Comparison of ENCODE assay signal across 30 cellular contexts in genomic region chr1:167152192-167152876, GRCh38. TPM values are rescaled to one million over a fixed set of nuclear protein-coding genes. Genes with fewer than 3 reads are reported as not detected.
A peak's percentile ranks its signal among the peaks of the same experiment; 100 is the strongest.
DNase-seq lines count a peak whose midpoint lies in the region; ATAC-seq and TF ChIP-seq lines count a peak whose summit lies in the region.
"Had no signal": no experiment of that assay in that cellular context is flagged by ENCODE, and none has a peak within 500 bp of the region (broad histone marks: within the 10 kb centered on the region; RNA-seq: fewer than 3 reads in every experiment).

No MANE protein-coding gene starts in this region.

- no peaks in the 10 kb centered on the region for H3K36me3 Mint-ChIP-seq in MCF 10A (ENCODE audit: insufficient read depth, unreplicated experiment)
- H3K36me3 Mint-ChIP-seq in Caco-2 (ENCODE audit: insufficient read depth, unreplicated experiment) = no peaks in the 10 kb centered on the region

- H3K27me3 ChIP-seq in breast epithelium (no peaks in the 10 kb centered on the region), RWPE2 (ENCODE audit: insufficient read depth, poor library complexity, severe bottlenecking) (no peaks in the 10 kb centered on the region), smooth muscle cell (ENCODE audit: low read depth) (no peaks in the 10 kb centered on the region), Caco-2 (replicated peaks; ENCODE audit: control insufficient read depth, insufficient read depth, low read length) (no peaks in the 10 kb centered on the region)
- H3K27me3 ChIP-seq: BE2C, cardiac muscle cell, suprapubic skin, uterus had no signal

- H3K27me3 Mint-ChIP-seq in MCF 10A (ENCODE audit: insufficient read depth, unreplicated experiment) (no peaks in the 10 kb centered on the region), Caco-2 (ENCODE audit: insufficient read depth, unreplicated experiment) (no peaks in the 10 kb centered on the region)
- H3K27me3 Mint-ChIP-seq: progenitor cell of endocrine pancreas had no signal

- no TSS peak for BruUV-seq in MCF 10A (replicated peaks; lab: Mats Ljungman, UMichigan)
- no TSS peak for BruUV-seq in Caco-2 (replicated peaks; lab: Mats Ljungman, UMichigan)

- CTCF ChIA-PET in MCF 10A (lab: Yijun Ruan, JAX) (interaction anchor here (0.6 to 1.5 kb wide), 5 partner anchors 11 to 674 kb away, joined by 3 to 7 read pairs (median 3); no protein-coding TSS in a partner anchor), Caco-2 (lab: Charles Lee) (interaction anchor here (0.7 kb wide), 1 partner anchor 286 kb away, joined by 3 read pairs; no protein-coding TSS in a partner anchor)

- peak overlapping the region; percentile 30 for H2AFZ ChIP-seq in smooth muscle cell (ENCODE audit: low read depth)

- no peak overlapping the region for H3K4me2 ChIP-seq in smooth muscle cell

- DNase-seq in breast epithelium (ENCODE audit: low spot score in 2 of 2) (no peak), MCF 10A (ENCODE audit: unreplicated experiment) (no peak), RWPE2 (ENCODE audit: low spot score) (no peak), epithelial cell of prostate (ENCODE audit: low read depth, low spot score) (no peak), smooth muscle cell (lab: John Stamatoyannopoulos, UW; ENCODE audit: unreplicated experiment) (no peak), GDM1 (lab: John Stamatoyannopoulos, UW) (no peak), Caco-2 (no peak)
- DNase-seq: activated CD4-positive, alpha-beta memory T cell treated with anti-CD3 and anti-CD28 coated beads, Interleukin-2, amount 10 ng/mL, durations not matched to agents 7 days and 5 days; activated gamma-delta T cell treated with Interleukin-2 at 50 U/mL for 16 hours; activated T-cell treated with anti-CD3 and anti-CD28 coated beads, Interleukin-2, amount 50 U/mL, for 1 hour; amniotic stem cell; BE2C; COR-L47; EL; H7; Kasumi-1; NCI-H2107; uterus had no signal

- no peak overlapping the region for H3K27ac Mint-ChIP-seq in MCF 10A (ENCODE audit: low read depth, unreplicated experiment)
- H3K27ac Mint-ChIP-seq in Caco-2 (ENCODE audit: unreplicated experiment) = no peak overlapping the region
- H3K27ac Mint-ChIP-seq: activated CD4-positive, alpha-beta memory T cell treated with anti-CD3 and anti-CD28 coated beads, Interleukin-2, amount 10 ng/mL, durations not matched to agents 7 days and 5 days; dendritic cell treated with granulocyte-macrophage colony-stimulating factor and Interleukin-4, amounts not matched to agents 40 ng/mL and 50 ng/mL, for 4 days; progenitor cell of endocrine pancreas had no signal

- ATAC-seq in RWPE2 (ENCODE audit: low read depth) (0 out of 3 replicates have a peak, but pooled peaks have one; percentile 23), GM19452 (IDR thresholded peaks at IDR 0.05; ENCODE audit: unreplicated experiment) (no peak)
- ATAC-seq: left lobe of liver had no signal

- no peaks in the 10 kb centered on the region for H3K4me1 ChIP-seq in breast epithelium
- H3K4me1 ChIP-seq in RWPE2 (ENCODE audit: insufficient read depth, poor library complexity, severe bottlenecking) = peaks cover 7% of the 10 kb centered on the region
- peaks cover 13% of the 10 kb centered on the region for H3K4me1 ChIP-seq in smooth muscle cell (ENCODE audit: low read depth)
- H3K4me1 ChIP-seq in Caco-2 = no peaks in the 10 kb centered on the region
- H3K4me1 ChIP-seq: BE2C, uterus had no signal

- no peaks in the 10 kb centered on the region for H4K20me1 ChIP-seq in smooth muscle cell (ENCODE audit: low read depth)

- H3K36me3 ChIP-seq in breast epithelium = no peaks in the 10 kb centered on the region
- H3K36me3 ChIP-seq in RWPE2 (ENCODE audit: low read depth) = no peaks in the 10 kb centered on the region
- no peaks in the 10 kb centered on the region for H3K36me3 ChIP-seq in smooth muscle cell (ENCODE audit: low read depth)
- no peaks in the 10 kb centered on the region for H3K36me3 ChIP-seq in Caco-2 (ENCODE audit: control insufficient read depth, insufficient read depth, low read length)
- H3K36me3 ChIP-seq: BE2C, cardiac muscle cell, suprapubic skin, uterus had no signal

- H3K4me3 ChIP-seq in breast epithelium (no peak overlapping the region), RWPE2 (ENCODE audit: severe bottlenecking) (no peak overlapping the region), smooth muscle cell (no peak overlapping the region), Caco-2 (ENCODE audit: low read depth, low read length) (no peak overlapping the region)
- H3K4me3 ChIP-seq: cardiac muscle cell, SK-N-MC, suprapubic skin, uterus had no signal

- H3K4me3 Mint-ChIP-seq in MCF 10A (ENCODE audit: unreplicated experiment) = no peak overlapping the region
- no peak overlapping the region for H3K4me3 Mint-ChIP-seq in Caco-2 (ENCODE audit: unreplicated experiment)
- H3K4me3 Mint-ChIP-seq: activated CD4-positive, alpha-beta memory T cell treated with anti-CD3 and anti-CD28 coated beads, Interleukin-2, amount 10 ng/mL, durations not matched to agents 7 days and 5 days; dendritic cell treated with granulocyte-macrophage colony-stimulating factor and Interleukin-4, amounts not matched to agents 40 ng/mL and 50 ng/mL, for 4 days had no signal

- peak overlapping the region; percentile 36 to 48 for H3K27ac ChIP-seq in breast epithelium
- H3K27ac ChIP-seq in RWPE2 (ENCODE audit: poor library complexity, severe bottlenecking) = peak overlapping the region; percentile 9
- H3K27ac ChIP-seq in epithelial cell of prostate = peak overlapping the region; percentile 61
- H3K27ac ChIP-seq in smooth muscle cell (ENCODE audit: low read depth) = no peak overlapping the region
- H3K27ac ChIP-seq: cardiac muscle cell, SK-N-MC, suprapubic skin, uterus had no signal

- H3K79me2 ChIP-seq in smooth muscle cell (ENCODE audit: low read depth) = no peaks in the 10 kb centered on the region

- TF ChIP-seq POLR2A in breast epithelium (IDR thresholded peaks at IDR 0.05) = no peak

- peaks cover 0 to 4% of the 10 kb centered on the region in 2 donors for H3K9me3 ChIP-seq in breast epithelium
- H3K9me3 ChIP-seq in RWPE2 (ENCODE audit: severe bottlenecking) = no peaks in the 10 kb centered on the region
- no peaks in the 10 kb centered on the region for H3K9me3 ChIP-seq in smooth muscle cell (replicated peaks; ENCODE audit: low read depth)
- peaks cover 6% of the 10 kb centered on the region; the same call in 1 of the 2 replicates for H3K9me3 ChIP-seq in Caco-2
- H3K9me3 ChIP-seq: BE2C, suprapubic skin, uterus had no signal

- no peak overlapping the region for H3K9ac ChIP-seq in smooth muscle cell (ENCODE audit: low read depth)

- TF ChIP-seq CTCF in breast epithelium (IDR thresholded peaks at IDR 0.05) (no peak), MCF 10A (IDR thresholded peaks at IDR 0.05; ENCODE audit: unreplicated experiment) (no peak), RWPE2 (IDR thresholded peaks at IDR 0.05; ENCODE audit: poor library complexity, severe bottlenecking) (no peak), smooth muscle cell (IDR thresholded peaks at IDR 0.05; ENCODE audit: borderline replicate concordance, insufficient read depth, poor library complexity, severe bottlenecking) (no peak), Caco-2 (IDR thresholded peaks at IDR 0.05; ENCODE audit: insufficient read depth in 1 of 2, low read depth in 1 of 2, low read length in 1 of 2, severe bottlenecking in 1 of 2, unreplicated experiment in 1 of 2) (no peak)

- intact Hi-C loops in breast epithelium (cut with DNase I; ENCODE audit: low total_unique reads) = no loop called here
- intact Hi-C loops in MCF 10A (cut with micrococcal nuclease) = no loop called here
- intact Hi-C loops in Caco-2 (cut with micrococcal nuclease; ENCODE audit: unreplicated experiment) = no loop called here

- no peaks in the 10 kb centered on the region for H3F3A ChIP-seq in smooth muscle cell (ENCODE audit: low read depth)

- WGBS in smooth muscle cell (ENCODE audit: low lambda C conversion rate) = 61% methylated on average over 6 of the region's 6 CpGs

- POLR2A ChIA-PET in MCF 10A (lab: Yijun Ruan, JAX) = interaction anchor here (0.7 to 1.1 kb wide), 4 partner anchors 11 to 67 kb away, joined by 3 to 8 read pairs (median 4); no protein-coding TSS in a partner anchor
- POLR2A ChIA-PET in Caco-2 (lab: Charles Lee) = no interaction called here

- peaks cover 5% of the 10 kb centered on the region for H3K4me1 Mint-ChIP-seq in MCF 10A (ENCODE audit: insufficient read depth, unreplicated experiment)
- H3K4me1 Mint-ChIP-seq in Caco-2 (ENCODE audit: low read depth, unreplicated experiment) = peaks cover 3% of the 10 kb centered on the region
- H3K4me1 Mint-ChIP-seq: activated CD4-positive, alpha-beta memory T cell treated with anti-CD3 and anti-CD28 coated beads, Interleukin-2, amount 10 ng/mL, durations not matched to agents 7 days and 5 days had no signal

- H3K9me3 Mint-ChIP-seq in MCF 10A (ENCODE audit: unreplicated experiment) (peaks cover 3% of the 10 kb centered on the region), Caco-2 (ENCODE audit: unreplicated experiment) (peaks cover 6% of the 10 kb centered on the region)

RNA-seq across cellular contexts. Expression of gene STYXL2, which starts 58.5 kb away (rescaled TPM):
- total RNA-seq in breast epithelium (under 1 TPM in 2 of 3 donors, not detected in 1; 0.16 to 0.33 TPM), MCF 10A (2022) (not detected in 2 replicates), smooth muscle cell (0.13 and 0.31 TPM in 2 replicates), Caco-2 (2022) (not detected in 2 replicates)
- polyA plus RNA-seq in smooth muscle cell = 0.74 and 2.0 TPM in 2 replicates
- total RNA-seq: A673; activated CD4-positive, alpha-beta memory T cell treated with anti-CD3 and anti-CD28 coated beads, Interleukin-2, amount 10 ng/mL, durations not matched to agents 7 days and 5 days; endothelial cell of umbilical vein; fibroblast of villous mesenchyme; left lobe of liver; progenitor cell of endocrine pancreas; T-helper 2 cell treated with Interferon-gamma antibody and Interleukin-4, amounts not matched to agents 100 ng/mL and 5 ng/mL, for 36 hours had no signal
- polyA plus RNA-seq: endothelial cell of umbilical vein, neural cell had no signal
